ENCODE assay signal across 8 cellular contexts in the genomic region with DNA sequence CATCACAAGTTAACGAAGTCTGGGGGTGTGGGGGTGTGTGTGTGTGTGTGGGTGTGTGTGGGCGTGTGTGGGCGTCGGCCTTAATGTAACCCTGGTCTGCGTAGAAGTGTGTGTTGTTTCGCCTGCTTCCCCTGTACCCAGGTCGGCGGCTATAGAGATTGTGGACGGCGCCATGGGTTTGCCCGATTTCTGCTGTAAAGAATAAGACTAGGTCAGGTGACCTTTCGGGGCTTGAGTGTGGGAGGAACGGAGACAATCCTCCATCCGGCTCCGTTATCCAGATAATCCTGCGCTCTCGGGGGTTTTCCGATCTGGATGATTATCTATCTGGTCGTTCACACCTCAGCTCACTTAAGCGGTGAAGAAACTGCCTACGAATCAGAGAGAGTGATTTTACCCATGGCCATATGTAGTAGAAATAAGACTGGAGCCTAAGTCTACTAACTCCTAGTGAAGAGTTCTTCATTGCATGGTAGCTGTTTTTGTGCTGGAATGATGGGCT. TPM values are rescaled to one million over a fixed set of nuclear protein-coding genes. Genes with fewer than 3 reads are reported as not detected.
A peak's percentile ranks its signal among the peaks of the same experiment; 100 is the strongest.
DNase-seq lines count a peak whose midpoint lies in the region; ATAC-seq and TF ChIP-seq lines count a peak whose summit lies in the region.

No MANE protein-coding gene starts in this region.

- peaks cover 14 to 72% of the 10 kb centered on the region in 2 donors for H3K4me1 ChIP-seq in left lung

- H3K36me3 ChIP-seq in left lung, result no peaks in the 10 kb centered on the region

- H3K27ac ChIP-seq in C4-2B (peak overlapping the region; percentile 90), caudate nucleus (ENCODE audit: low read depth, low read length) (peak overlapping the region; percentile 99), left lung (peak overlapping the region; percentile 98 to 99)

- peak; percentile 6 for ATAC-seq in GM19372 (IDR thresholded peaks at IDR 0.05; ENCODE audit: low read depth, unreplicated experiment)
- ATAC-seq in left lung, result peak; percentile 45

- no peaks in the 10 kb centered on the region for H3K9me3 ChIP-seq in left lung

- H3K27me3 ChIP-seq in left lung, result no peaks in the 10 kb centered on the region

- TF ChIP-seq CTCF in C4-2B (conservative IDR thresholded peaks at IDR 0.05), result no peak
- no peak for TF ChIP-seq CTCF in left lung (IDR thresholded peaks at IDR 0.05)

- DNase-seq in HT-29 (ENCODE audit: low spot score), result peak; percentile 55
- peak; percentile 10 to 82 (median 37) for DNase-seq in T-helper 2 cell
- DNase-seq in caudate nucleus (lab: John Stamatoyannopoulos, UW), result peak in 38 of 61 donors; percentile 12 to 76 (median 48)
- DNase-seq in left lung, result no peak
- DNase-seq in stimulated activated CD4-positive, alpha-beta T cell treated with anti-CD3 and anti-CD28 coated beads, Interleukin-4, amount 100 ng/mL, for 24 hours, result peak; percentile 56
- DNase-seq in NCI-H2029 treated with DMSO at 0.1 percent for 48 hours (lab: John Stamatoyannopoulos, UW), result no peak

- intact Hi-C loops in left lung (cut with DNase I), result loop anchor here in 1 of 2 donors (10.0 kb wide), 1 partner anchor 50 kb away; no protein-coding TSS in a partner anchor

- H3K4me3 ChIP-seq in left lung, result peak overlapping the region; percentile 68 to 80

RNA-seq across cellular contexts. Expression of a gene that starts 0.5 kb away (rescaled TPM):
- total RNA-seq in HT-29 (2014; rRNA removed; shearing (Covaris generic)), result 25.2 and 26.6 TPM in 2 replicates
- 100 to 1,000 TPM; 130 to 132 TPM for total RNA-seq in left lung

RNA-seq across cellular contexts. Expression of a gene that starts 0.8 kb away (rescaled TPM):
- 56.2 and 58.9 TPM in 2 replicates for total RNA-seq in HT-29 (2014; rRNA removed; shearing (Covaris generic))
- total RNA-seq in left lung, result 100 to 1,000 TPM; 126 to 144 TPM

Comparison
In these comparisons a context has a peak if more than half of its experiments do, and no peak if none do; other contexts are left out.
1. DNase-seq: peak in HT-29 (single experiment), T-helper 2 cell (5 of 5), caudate nucleus (38 of 61) and stimulated activated CD4-positive, alpha-beta T cell treated with anti-CD3 and anti-CD28 coated beads, Interleukin-4, amount 100 ng/mL, for 24 hours (single experiment); none in left lung (0 of 2) and NCI-H2029 treated with DMSO at 0.1 percent for 48 hours (single experiment).
2. Peak in every context shown above with its lines, with median percentiles within 50 percentile points of each other: H3K27ac ChIP-seq.